Comparison of ENCODE assay signal across 28 cellular contexts in the genomic region with DNA sequence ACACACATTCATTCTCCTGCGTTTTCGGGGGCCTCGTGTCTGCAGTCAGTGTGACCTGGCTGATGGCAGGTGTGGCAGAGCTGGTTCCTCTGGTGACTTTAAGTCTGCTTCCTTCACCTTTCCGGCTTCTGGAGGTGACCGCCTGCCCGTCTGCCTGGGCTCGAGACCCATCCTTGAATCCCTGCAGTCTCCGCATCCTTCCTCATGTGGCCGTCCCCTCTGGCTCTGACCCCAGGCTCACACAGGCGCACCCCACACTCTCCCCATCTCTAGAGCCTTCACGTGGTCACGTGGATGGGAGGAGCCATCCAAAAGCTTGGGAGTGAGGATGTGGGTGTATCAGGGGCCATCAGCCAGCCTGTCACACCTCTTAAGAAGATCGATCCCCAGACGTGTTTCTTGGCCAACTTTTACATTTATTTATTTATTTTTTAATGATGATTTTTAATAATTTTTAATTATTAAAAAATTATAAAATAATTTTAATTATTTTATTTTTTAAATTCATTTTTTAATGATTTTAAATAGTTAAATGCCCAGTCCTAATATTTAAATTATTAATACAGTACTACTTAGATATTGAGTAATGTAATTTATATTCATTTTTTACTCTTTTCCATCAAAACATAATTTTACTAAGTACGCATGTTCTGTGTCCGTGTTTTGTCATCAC. TPM values are rescaled to one million over a fixed set of nuclear protein-coding genes. Genes with fewer than 3 reads are reported as not detected.
DNase-seq lines count a peak whose midpoint lies in the region; ATAC-seq and TF ChIP-seq lines count a peak whose summit lies in the region.
"Had no signal": no experiment of that assay in that cellular context is flagged by ENCODE, and none has a peak within 500 bp of the region (broad histone marks: within the 10 kb centered on the region; RNA-seq: fewer than 3 reads in every experiment).

No MANE protein-coding gene starts in this region.

- in situ Hi-C loops in GM13976 (cut with MboI; ENCODE audit: low sequenced_read_pairs, unreplicated experiment), result no loop called here

- DNase-seq in right cardiac atrium (peak in 2 of 3 donors; percentile 31 to 35), left ventricle myocardium inferior (no peak), osteocyte (ENCODE audit: extremely low spot score, unreplicated experiment) (peak; percentile 66), breast epithelium (ENCODE audit: low spot score in 2 of 2) (no peak), GM13976 (ENCODE audit: low spot score) (no peak), NCI-H1105 (lab: John Stamatoyannopoulos, UW) (no peak), foreskin fibroblast (no peak)
- DNase-seq: activated naive CD4-positive, alpha-beta T cell treated with Interleukin-2 at 50 U/mL for 16 hours; EL; foreskin keratinocyte; GM23248; hippocampal formation; Karpas-422; NCI-H1048; NCI-H2081 treated with DMSO at 0.1 percent for 48 hours; NCI-H446; psoas muscle; stimulated activated CD4-positive, alpha-beta T cell treated with anti-CD3 and anti-CD28 coated beads, Interleukin-2, amount 100 ng/mL, for 48 hours; stimulated activated naive CD8-positive, alpha-beta T cell treated with anti-CD3 and anti-CD28 coated beads, Interleukin-15, Interleukin-2, amounts not matched to agents 100 U/mL and 50 U/mL, for 24 hours; trophoblast cell had no signal

- H3K4me3 ChIP-seq in right cardiac atrium (ENCODE audit: low read length), result no peak overlapping the region
- no peak overlapping the region for H3K4me3 ChIP-seq in left ventricle myocardium inferior
- H3K4me3 ChIP-seq in breast epithelium, result no peak overlapping the region
- no peak overlapping the region for H3K4me3 ChIP-seq in foreskin fibroblast (ENCODE audit: low read depth in 1 of 2, low read length in 2 of 2)
- H3K4me3 ChIP-seq: GM23248, neural progenitor cell, psoas muscle, smooth muscle cell had no signal

- H3K9me3 ChIP-seq in right cardiac atrium (ENCODE audit: control insufficient read depth, low read length) (no peaks in the 10 kb centered on the region), left ventricle myocardium inferior (replicated peaks) (no peaks in the 10 kb centered on the region), breast epithelium (no peaks in the 10 kb centered on the region)
- H3K9me3 ChIP-seq: psoas muscle had no signal

- no peaks in the 10 kb centered on the region for H3K9me3 Mint-ChIP-seq in brain
- H3K9me3 Mint-ChIP-seq in osteocyte (ENCODE audit: unreplicated experiment), result no peaks in the 10 kb centered on the region
- H3K9me3 Mint-ChIP-seq: central memory CD8-positive, alpha-beta T cell; neural progenitor cell; T-helper 1 cell treated with Interleukin-12 subunit alpha and Interleukin-12 subunit beta and Interleukin-4 antibody, amounts not matched to agents 30 μg/mL and 1 μg/mL, for 36 hours had no signal

- no peaks in the 10 kb centered on the region for H3K27me3 ChIP-seq in right cardiac atrium (ENCODE audit: control insufficient read depth, insufficient read depth)
- H3K27me3 ChIP-seq in left ventricle myocardium inferior (ENCODE audit: low read depth), result no peaks in the 10 kb centered on the region
- no peaks in the 10 kb centered on the region for H3K27me3 ChIP-seq in breast epithelium
- H3K27me3 ChIP-seq: neural progenitor cell had no signal

- peaks cover 51% of the 10 kb centered on the region for H3K36me3 Mint-ChIP-seq in brain
- peaks cover 10% of the 10 kb centered on the region for H3K36me3 Mint-ChIP-seq in osteocyte (ENCODE audit: unreplicated experiment)

- no peaks in the 10 kb centered on the region for H3K27me3 Mint-ChIP-seq in brain
- no peaks in the 10 kb centered on the region for H3K27me3 Mint-ChIP-seq in osteocyte (ENCODE audit: unreplicated experiment)
- H3K27me3 Mint-ChIP-seq: central memory CD8-positive, alpha-beta T cell had no signal

- H3K36me3 ChIP-seq in left ventricle myocardium inferior (peaks cover 22% of the 10 kb centered on the region), breast epithelium (no peaks in the 10 kb centered on the region)
- H3K36me3 ChIP-seq: neural progenitor cell had no signal

- no peak for ATAC-seq in right cardiac atrium
- ATAC-seq: foreskin keratinocyte; Panc1; psoas muscle; stimulated activated naive CD8-positive, alpha-beta T cell treated with anti-CD3 and anti-CD28 coated beads, Interleukin-15, Interleukin-2, amounts not matched to agents 100 U/mL and 50 U/mL, for 24 hours had no signal

- H3K4me1 ChIP-seq in right cardiac atrium (ENCODE audit: control insufficient read depth, insufficient read depth, low read length), result no peaks in the 10 kb centered on the region
- H3K4me1 ChIP-seq in left ventricle myocardium inferior, result peaks cover 8% of the 10 kb centered on the region
- no peaks in the 10 kb centered on the region for H3K4me1 ChIP-seq in breast epithelium

- TF ChIP-seq POLR2A in breast epithelium (IDR thresholded peaks at IDR 0.05), result no peak

- no peak overlapping the region for H3K27ac ChIP-seq in right cardiac atrium (ENCODE audit: low read length)
- H3K27ac ChIP-seq in left ventricle myocardium inferior (replicated peaks), result no peak overlapping the region
- no peak overlapping the region for H3K27ac ChIP-seq in breast epithelium
- H3K27ac ChIP-seq: C4-2B, foreskin keratinocyte, GM23248, neural progenitor cell, psoas muscle, VCaP had no signal

- intact Hi-C loops in right cardiac atrium (cut with DNase I) (no loop called here), left ventricle myocardium inferior (cut with micrococcal nuclease) (no loop called here), breast epithelium (cut with DNase I; ENCODE audit: low total_unique reads) (no loop called here)

- TF ChIP-seq CTCF in left ventricle myocardium inferior (IDR thresholded peaks at IDR 0.05; ENCODE audit: borderline replicate concordance) (no peak), brain (conservative IDR thresholded peaks at IDR 0.05) (no peak), osteocyte (IDR thresholded peaks at IDR 0.05) (no peak), breast epithelium (IDR thresholded peaks at IDR 0.05) (no peak), GM13976 (IDR thresholded peaks at IDR 0.05; ENCODE audit: borderline replicate concordance, control extremely low read depth, extremely low read depth, insufficient read depth, missing control alignments) (no peak), foreskin fibroblast (IDR thresholded peaks at IDR 0.05; ENCODE audit: low read depth, low read length) (no peak)

- H3K4me1 Mint-ChIP-seq in brain (peaks cover 36% of the 10 kb centered on the region), osteocyte (ENCODE audit: unreplicated experiment) (no peaks in the 10 kb centered on the region)

- H3K27ac Mint-ChIP-seq in brain (peak overlapping the region in 3 of 5 experiments; percentile 10 to 64 (median 58)), osteocyte (ENCODE audit: unreplicated experiment) (no peak overlapping the region)
- H3K27ac Mint-ChIP-seq: neural progenitor cell; T-helper 1 cell treated with Interleukin-12 subunit alpha and Interleukin-12 subunit beta and Interleukin-4 antibody, amounts not matched to agents 30 μg/mL and 1 μg/mL, for 36 hours had no signal

- WGBS in right cardiac atrium, result 87% methylated on average over 16 of the region's 16 CpGs

- H3K4me3 Mint-ChIP-seq in brain (no peak overlapping the region), osteocyte (ENCODE audit: unreplicated experiment) (no peak overlapping the region)
- H3K4me3 Mint-ChIP-seq: central memory CD8-positive, alpha-beta T cell; neural progenitor cell; T-helper 1 cell treated with Interleukin-12 subunit alpha and Interleukin-12 subunit beta and Interleukin-4 antibody, amounts not matched to agents 30 μg/mL and 1 μg/mL, for 36 hours had no signal

RNA-seq across cellular contexts. Expression of a gene that starts 20.9 kb away (rescaled TPM):
- 10 to 100 TPM; 11.6 to 18.2 (median 14.6) TPM for total RNA-seq in right cardiac atrium
- 20.8 TPM for polyA plus RNA-seq in right cardiac atrium
- total RNA-seq in left ventricle myocardium inferior, result 13.4 TPM
- polyA plus RNA-seq in brain (ENCODE audit: insufficient read depth, low read depth, low replicate concordance), result 59.4 TPM
- total RNA-seq in osteocyte, result 32.5 and 35.6 TPM in 2 replicates
- total RNA-seq in breast epithelium, result 10 to 100 TPM; 24.3 to 94.5 (median 29.9) TPM

Comparison
In these comparisons a context has a peak if more than half of its experiments do, and no peak if none do; other contexts are left out.
1. DNase-seq: peak in right cardiac atrium (2 of 3) and osteocyte (single experiment); none in left ventricle myocardium inferior (single experiment), breast epithelium (0 of 2), GM13976 (single experiment), NCI-H1105 (single experiment) and foreskin fibroblast (0 of 2).